ENCODE assay signal across 11 cellular contexts in the genomic region with DNA sequence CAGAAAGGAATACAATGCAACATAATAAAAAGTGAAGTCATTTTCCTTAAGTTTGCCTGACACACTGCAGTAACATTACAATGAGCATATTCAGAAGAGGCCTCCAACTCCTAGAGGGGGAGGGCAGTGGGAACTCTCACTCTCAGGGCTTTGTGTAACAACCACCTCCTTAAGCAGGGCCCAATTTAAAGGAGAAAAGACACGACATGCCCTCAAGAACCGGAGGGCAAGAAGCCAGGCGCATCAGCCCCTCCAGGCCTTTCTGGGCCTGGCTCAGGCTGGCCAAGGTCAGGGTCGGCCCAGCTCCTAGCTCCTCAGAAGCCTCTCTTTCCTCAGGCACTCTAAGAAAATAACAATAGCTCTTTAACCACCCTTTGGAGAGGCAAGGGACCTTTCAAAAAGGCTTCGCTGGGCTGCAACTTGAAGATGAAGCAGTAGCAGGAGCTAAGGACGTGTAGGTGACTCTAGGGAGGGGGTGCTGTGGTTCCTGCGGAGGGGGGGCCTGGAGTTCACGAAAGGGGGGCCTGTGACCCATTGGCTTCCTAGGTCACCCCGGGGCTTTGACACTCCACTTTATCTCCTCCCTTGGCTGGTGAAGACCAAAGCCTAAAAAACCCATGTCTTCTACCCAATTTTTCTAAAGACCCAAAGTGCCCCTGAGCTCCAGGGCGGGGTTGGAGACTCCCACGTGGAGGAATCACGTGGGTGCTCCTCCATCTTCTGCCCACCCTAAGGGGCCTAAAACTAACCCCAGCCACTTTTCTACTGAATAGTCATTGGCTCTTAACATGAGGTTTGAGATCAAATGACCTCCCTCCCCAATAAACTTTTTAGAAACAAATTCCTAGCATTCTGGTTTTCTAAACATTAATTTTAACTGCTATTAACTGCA. TPM values are rescaled to one million over a fixed set of nuclear protein-coding genes. Genes with fewer than 3 reads are reported as not detected.
DNase-seq lines count a peak whose midpoint lies in the region; ATAC-seq, FAIRE-seq and TF ChIP-seq lines count a peak whose summit lies in the region.
"Had no signal": no experiment of that assay in that cellular context is flagged by ENCODE, and none has a peak within 500 bp of the region (broad histone marks: within the 10 kb centered on the region; RNA-seq: fewer than 3 reads in every experiment).

No MANE protein-coding gene starts in this region.

- H3K27me3 ChIP-seq in GM23338 (ENCODE audit: insufficient read depth) (peaks cover 14% of the 10 kb centered on the region; the same call in 1 of the 2 replicates), Panc1 (ENCODE audit: control insufficient read depth, insufficient read depth, low read length) (no peaks in the 10 kb centered on the region), esophagus squamous epithelium (no peaks in the 10 kb centered on the region), psoas muscle (ENCODE audit: insufficient read depth in 3 of 3, low read length in 2 of 3) (no peaks in the 10 kb centered on the region), small intestine (ENCODE audit: control insufficient read depth in 2 of 2, insufficient read depth in 2 of 2, low read length in 2 of 2) (no peaks in the 10 kb centered on the region)
- H3K27me3 ChIP-seq: colonic mucosa had no signal

- H3K36me3 Mint-ChIP-seq in GM23338 (ENCODE audit: low read depth), result peaks cover 13% of the 10 kb centered on the region
- H3K36me3 Mint-ChIP-seq in natural killer cell, result no peaks in the 10 kb centered on the region

- H3K27ac ChIP-seq in GM23338 (ENCODE audit: low read depth) (peak overlapping the region; percentile 75; the same call in 1 of the 2 replicates), Panc1 (ENCODE audit: low read length) (peak overlapping the region; percentile 76), esophagus squamous epithelium (peak overlapping the region; percentile 59 to 80 (median 72)), psoas muscle (peak overlapping the region; percentile 48), small intestine (ENCODE audit: low read depth in 1 of 2, low read length in 1 of 2) (no peak overlapping the region)
- H3K27ac ChIP-seq: colonic mucosa had no signal

- WGBS in esophagus squamous epithelium, 2 donors, result 39 to 55% methylated on average over 6 to 12 of the region's 12 CpGs
- 73 to 77% (median 76%) methylated on average over 12 of the region's 12 CpGs for WGBS in psoas muscle, 3 donors
- 72 to 78% (median 73%) methylated on average over 12 of the region's 12 CpGs for WGBS in small intestine, 3 donors

- no peaks in the 10 kb centered on the region for H3K9me3 ChIP-seq in Panc1 (ENCODE audit: control insufficient read depth, insufficient read depth, low read depth, low read length)
- H3K9me3 ChIP-seq in esophagus squamous epithelium, result no peaks in the 10 kb centered on the region
- H3K9me3 ChIP-seq in psoas muscle, result no peaks in the 10 kb centered on the region
- no peaks in the 10 kb centered on the region for H3K9me3 ChIP-seq in small intestine (ENCODE audit: control insufficient read depth, low read depth)
- H3K9me3 ChIP-seq: colonic mucosa had no signal

- no peaks in the 10 kb centered on the region for H3K36me3 ChIP-seq in GM23338 (ENCODE audit: insufficient read depth)
- no peaks in the 10 kb centered on the region; the same call in 1 of the 2 replicates for H3K36me3 ChIP-seq in Panc1 (ENCODE audit: control insufficient read depth, insufficient read depth, low read length)
- peaks cover 7 to 20% (median 8%) of the 10 kb centered on the region in 3 donors for H3K36me3 ChIP-seq in esophagus squamous epithelium
- peaks cover 0 to 9% of the 10 kb centered on the region in 2 donors for H3K36me3 ChIP-seq in psoas muscle (ENCODE audit: insufficient read depth in 1 of 2, low read depth in 1 of 2)
- H3K36me3 ChIP-seq in small intestine (ENCODE audit: control insufficient read depth in 2 of 2, insufficient read depth in 2 of 2, low read length in 2 of 2), result peaks cover 4 to 7% of the 10 kb centered on the region in 2 donors

- peak; percentile 8 for ATAC-seq in GM23338
- ATAC-seq in Panc1, result no peak
- no peak for ATAC-seq in psoas muscle
- no peak for ATAC-seq in natural killer cell
- ATAC-seq: T-helper 17 cell had no signal

- BruUV-seq in Panc1 (replicated peaks; lab: Mats Ljungman, UMichigan), result no TSS peak

- H3K9me2 ChIP-seq in GM23338 (ENCODE audit: insufficient read depth), result no peaks in the 10 kb centered on the region

- 0 out of 2 replicates have a peak, but pooled peaks cover 3% of the 10 kb centered on the region for H3F3A ChIP-seq in GM23338 (replicated peaks; ENCODE audit: low read depth)

- no peak overlapping the region for H2AFZ ChIP-seq in GM23338

- peak overlapping the region; percentile 58 for H3K4me2 ChIP-seq in GM23338

- no peak for FAIRE-seq in small intestine (lab: Jason Lieb, UNC)
- FAIRE-seq in HTR-8/SVneo (lab: Jason Lieb, UNC), result no peak

- peaks cover 78% of the 10 kb centered on the region for H3K4me1 Mint-ChIP-seq in GM23338
- peaks cover 83 to 87% of the 10 kb centered on the region in 2 donors for H3K4me1 Mint-ChIP-seq in natural killer cell

- H3K4me3 Mint-ChIP-seq in GM23338, result peak overlapping the region; percentile 26; the same call in 1 of the 3 replicates
- no peak overlapping the region for H3K4me3 Mint-ChIP-seq in natural killer cell
- H3K4me3 Mint-ChIP-seq: T-helper 17 cell had no signal

- no peak for TF ChIP-seq POLR2A in esophagus squamous epithelium (IDR thresholded peaks at IDR 0.05)

- H3K4me1 ChIP-seq in GM23338 (ENCODE audit: insufficient read depth) (peaks cover 62% of the 10 kb centered on the region), Panc1 (ENCODE audit: control insufficient read depth, insufficient read depth, low read length) (peaks cover 60% of the 10 kb centered on the region), esophagus squamous epithelium (peaks cover 56 to 100% (median 70%) of the 10 kb centered on the region in 3 donors), psoas muscle (peaks cover 54% of the 10 kb centered on the region), small intestine (ENCODE audit: control insufficient read depth in 2 of 2, insufficient read depth in 1 of 2, low read depth in 1 of 2, low read length in 1 of 2) (peaks cover 2 to 9% of the 10 kb centered on the region in 2 donors)
- H3K4me1 ChIP-seq: colonic mucosa had no signal

- no peak for TF ChIP-seq CTCF in GM23338 (conservative IDR thresholded peaks at IDR 0.05; ENCODE audit: low read depth in 2 of 2)
- no peak for TF ChIP-seq CTCF in Panc1 (IDR thresholded peaks at IDR 0.05)
- TF ChIP-seq CTCF in esophagus squamous epithelium (IDR thresholded peaks at IDR 0.05), result no peak
- TF ChIP-seq CTCF in psoas muscle (IDR thresholded peaks at IDR 0.05), result no peak
- TF ChIP-seq CTCF in natural killer cell (IDR thresholded peaks at IDR 0.05), result no peak

- H3K27ac Mint-ChIP-seq in GM23338 (0 out of 2 replicates have a peak overlapping the region, but pooled peaks have one; percentile 53), natural killer cell (peak overlapping the region in 1 of 2 donors; percentile 31)

- H3K4me3 ChIP-seq in GM23338 (no peak overlapping the region), Panc1 (ENCODE audit: low read depth in 2 of 2, low read length in 2 of 2) (no peak overlapping the region), esophagus squamous epithelium (no peak overlapping the region), psoas muscle (no peak overlapping the region), small intestine (ENCODE audit: low read depth in 1 of 2, low read length in 2 of 2) (no peak overlapping the region)
- H3K4me3 ChIP-seq: colonic mucosa had no signal

- peaks cover 44% of the 10 kb centered on the region for H3K79me2 ChIP-seq in GM23338 (replicated peaks; ENCODE audit: insufficient read depth)

- peaks cover 17% of the 10 kb centered on the region; the same call in 1 of the 2 replicates for H4K20me1 ChIP-seq in GM23338 (replicated peaks; ENCODE audit: insufficient read depth)

- peaks cover 18% of the 10 kb centered on the region for H3K27me3 Mint-ChIP-seq in GM23338 (ENCODE audit: insufficient read depth, low read depth, poor library complexity)
- no peaks in the 10 kb centered on the region for H3K27me3 Mint-ChIP-seq in natural killer cell (ENCODE audit: low read depth in 2 of 2)
- H3K27me3 Mint-ChIP-seq: T-helper 17 cell had no signal

- intact Hi-C loops in Panc1 (cut with micrococcal nuclease; ENCODE audit: unreplicated experiment) (no loop called here), esophagus squamous epithelium (cut with DNase I) (loop anchor here (10.0 kb wide), 1 partner anchor 56 kb away; no protein-coding TSS in a partner anchor), psoas muscle (cut with DNase I) (loop anchor here (5.0 to 10.0 kb wide), 2 partner anchors 33 to 194 kb away; no protein-coding TSS in a partner anchor), natural killer cell (cut with micrococcal nuclease) (loop anchor here (10.0 kb wide), 2 partner anchors 414 to 584 kb away; partner anchors contain the start of genes ACTR2 and CEP68)

- CTCF ChIA-PET in Panc1 (lab: Charles Lee), result interaction anchor here (0.6 kb wide), 1 partner anchor 11 kb away, joined by 3 read pairs; no protein-coding TSS in a partner anchor

- H3K9me3 Mint-ChIP-seq in GM23338 (no peaks in the 10 kb centered on the region; the same call in 2 of the 3 replicates), natural killer cell (no peaks in the 10 kb centered on the region)

- POLR2A ChIA-PET in Panc1 (lab: Charles Lee), result no interaction called here

- no peak for DNase-seq in GM23338 (ENCODE audit: low spot score)
- DNase-seq in Panc1 (ENCODE audit: low read depth, low spot score), result no peak
- DNase-seq in esophagus squamous epithelium (lab: John Stamatoyannopoulos, UW), result no peak
- DNase-seq in psoas muscle, result no peak
- DNase-seq in small intestine, result no peak
- DNase-seq in HTR-8/SVneo (ENCODE audit: insufficient read length, low spot score), result no peak
- DNase-seq in natural killer cell, result no peak
- DNase-seq: activated T-cell treated with anti-CD3 and anti-CD28 coated beads, Interleukin-2, amount 50 U/mL, for 48 hours; colonic mucosa; stimulated activated CD4-positive, alpha-beta T cell treated with anti-CD3 and anti-CD28 coated beads, Interleukin-1b, Interleukin-23, amount 100 ng/mL, for 48 hours; T-helper 17 cell had no signal

- in situ Hi-C loops in Panc1 (cut with HindIII; ENCODE audit: low pct_unique_long_range_greater_than_20kb, low sequenced_read_pairs), result no loop called here

TF ChIP-seq in GM23338, 12 proteins besides CTCF, POLR2A, EP300 and RAD21 (continues in another document):
- no peak for TF ChIP-seq CREB1 (CRISPR knock-in tag; IDR thresholded peaks at IDR 0.05; ENCODE audit: low read depth)
- no peak for TF ChIP-seq STAT1 (IDR thresholded peaks at IDR 0.05; ENCODE audit: unreplicated experiment)

RNA-seq across cellular contexts. Expression of gene SERTAD2, which starts 13.3 kb away (rescaled TPM):
- 6.2 and 6.6 TPM in 2 replicates for total RNA-seq in GM23338 (2014; rRNA removed; shearing (Covaris generic))
- polyA plus RNA-seq in GM23338 (2016; fragmentation: Nextera tagmentation; extraction: Ambion mirVana) (6.4 and 6.7 TPM in 2 replicates), psoas muscle (1 to 10 TPM; 3.3 to 9.2 (median 4.1) TPM), small intestine (1 to 10 TPM; 2.7 to 7.8 (median 3.8) TPM)
- total RNA-seq in Panc1 (2021; ENCODE audit: unreplicated experiment) (24.3 TPM), esophagus squamous epithelium (10 to 100 TPM; 19.5 to 54.0 (median 20.8) TPM), psoas muscle (10 to 100 TPM; 10.3 to 13.2 (median 11.5) TPM), natural killer cell (10 to 100 TPM; 45.6 to 71.2 (median 55.8) TPM)
- polyA plus RNA-seq in Panc1 (2012; ENCODE audit: insufficient read length), result 16.4 TPM

Comparison
In these comparisons a context has a peak if more than half of its experiments do, and no peak if none do; other contexts are left out.
1. H3K27ac ChIP-seq: peak in GM23338 (single experiment), Panc1 (single experiment), esophagus squamous epithelium (4 of 4) and psoas muscle (single experiment); none in small intestine (0 of 2).